In genomic region chr16:4733747-4734062, GRCh38 we compare ENCODE assay signal across 8 cellular contexts. TPM values are rescaled to one million over a fixed set of nuclear protein-coding genes. Genes with fewer than 3 reads are reported as not detected.
DNase-seq lines count a peak whose midpoint lies in the region; TF ChIP-seq lines count a peak whose summit lies in the region.

No MANE protein-coding gene starts in this region.

- peaks cover 13% of the 10 kb centered on the region; the same call in 1 of the 2 replicates for H3K79me2 ChIP-seq in OCI-LY7 (ENCODE audit: insufficient read depth, low read depth, low read length)
- H3K79me2 ChIP-seq in mammary epithelial cell (ENCODE audit: insufficient read depth, low read length): peaks cover 38% of the 10 kb centered on the region

- in situ Hi-C loops in mammary epithelial cell (cut with MboI; ENCODE audit: low sequenced_read_pairs in 2 of 2): no loop called here

- H3K9ac ChIP-seq in mammary epithelial cell (ENCODE audit: insufficient read depth, low read length) (peak overlapping the region; percentile 45), mesenchymal stem cell (ENCODE audit: low read length) (peak overlapping the region; percentile 94)

- dilution Hi-C loops in mammary epithelial cell (cut with HindIII; ENCODE audit: low sequenced_read_pairs): no loop called here

- H2BK5ac ChIP-seq in mesenchymal stem cell (ENCODE audit: low read depth, low read length, poor library complexity, severe bottlenecking): peak overlapping the region; percentile 47

- H2AK5ac ChIP-seq in mesenchymal stem cell (ENCODE audit: low read length, severe bottlenecking): no peak overlapping the region

- H4K91ac ChIP-seq in mesenchymal stem cell (ENCODE audit: low read length): peak overlapping the region; percentile 71

- H4K20me1 ChIP-seq in OCI-LY7 (ENCODE audit: insufficient read depth, low read length) (no peaks in the 10 kb centered on the region), mammary epithelial cell (ENCODE audit: insufficient read depth, low read length) (no peaks in the 10 kb centered on the region)

- H4K8ac ChIP-seq in mesenchymal stem cell (ENCODE audit: low read length): peak overlapping the region; percentile 86

- peak overlapping the region; percentile 79 to 85 for H3K4ac ChIP-seq in mesenchymal stem cell (ENCODE audit: low read depth in 1 of 2, low read length in 2 of 2)

- H3K9me2 ChIP-seq in OCI-LY7 (ENCODE audit: insufficient read depth, low read length): no peaks in the 10 kb centered on the region

- TF ChIP-seq CTCF in cardiac muscle cell (IDR thresholded peaks at IDR 0.05; ENCODE audit: low read depth, low read length) (no peak), OCI-LY7 (conservative IDR thresholded peaks at IDR 0.05; ENCODE audit: low read length) (no peak), mammary epithelial cell (conservative IDR thresholded peaks at IDR 0.05 in 1 of 2, IDR thresholded peaks at IDR 0.05 in 1 of 2; ENCODE audit: extremely low read depth in 1 of 2, insufficient read depth in 1 of 2, low read depth in 1 of 2, low read length in 2 of 2) (no peak), testis (IDR thresholded peaks at IDR 0.05) (no peak)

- BruUV-seq in OCI-LY7 (replicated peaks; lab: Mats Ljungman, UMichigan) (no TSS peak), mammary epithelial cell (replicated peaks; lab: Mats Ljungman, UMichigan) (no TSS peak)

- H2AFZ ChIP-seq in OCI-LY7 (ENCODE audit: low read length) (peak overlapping the region; percentile 87), mammary epithelial cell (ENCODE audit: low read depth, low read length) (peak overlapping the region; percentile 100), mesenchymal stem cell (ENCODE audit: low read depth, low read length) (peak overlapping the region; percentile 95)

- H2BK120ac ChIP-seq in mesenchymal stem cell (ENCODE audit: low read depth, low read length): no peak overlapping the region

- H3K23ac ChIP-seq in mesenchymal stem cell (ENCODE audit: low read length in 2 of 2): peak overlapping the region in 1 of 2 experiments; percentile 79

- intact Hi-C loops in cardiac septum (cut with DNase I) (loop anchor here (2.0 to 10.0 kb wide), 4 partner anchors 35 to 221 kb away; partner anchors contain the start of genes GLYR1, ROGDI, SEC14L5 and UBN1), OCI-LY7 (cut with micrococcal nuclease; ENCODE audit: unreplicated experiment) (loop anchor here (2.0 kb wide), 3 partner anchors 41 to 113 kb away; partner anchors contain the start of genes GLYR1, NUDT16L1, ROGDI and UBN1), mammary epithelial cell (cut with micrococcal nuclease) (loop anchor here (1.0 to 2.0 kb wide), 3 partner anchors 35 to 223 kb away; partner anchors contain the start of gene ROGDI), testis (cut with DNase I; ENCODE audit: low total_unique reads) (no loop called here)

- no peak for TF ChIP-seq POLR2A in testis (IDR thresholded peaks at IDR 0.05)

- CTCF ChIA-PET in OCI-LY7 (lab: Charles Lee; ENCODE audit: unreplicated experiment) (interaction anchor here (0.5 kb wide), 1 partner anchor 122 kb away, joined by 3 read pairs; no protein-coding TSS in a partner anchor), mammary epithelial cell (lab: Charles Lee; ENCODE audit: low non-redundant PET) (no interaction called here)

- H3K27me3 ChIP-seq in cardiac muscle cell (no peaks in the 10 kb centered on the region), mammary epithelial cell (ENCODE audit: insufficient read depth, low read length) (no peaks in the 10 kb centered on the region), mesenchymal stem cell (ENCODE audit: control insufficient read depth in 1 of 2, insufficient read depth in 1 of 2, low read length in 2 of 2) (peaks cover 3% of the 10 kb centered on the region in 2 experiments), testis (no peaks in the 10 kb centered on the region)

- peak overlapping the region in 1 of 2 experiments; percentile 88 for H3K14ac ChIP-seq in mesenchymal stem cell (ENCODE audit: low read length in 2 of 2)

- POLR2A ChIA-PET in OCI-LY7 (lab: Charles Lee): interaction anchor here (0.6 to 3.6 kb wide), 3 partner anchors 27 to 1974 kb away, joined by 3 to 23 read pairs (median 4); partner anchors contain the start of gene ZNF500

- H2BK15ac ChIP-seq in mesenchymal stem cell (ENCODE audit: low read depth, poor library complexity, severe bottlenecking): peak overlapping the region; percentile 91

- H3K79me1 ChIP-seq in mesenchymal stem cell (replicated peaks; ENCODE audit: low read length, poor library complexity, severe bottlenecking): peaks cover 27% of the 10 kb centered on the region

- H3K4me2 ChIP-seq in OCI-LY7 (ENCODE audit: low read length): peak overlapping the region; percentile 94
- peak overlapping the region; percentile 100 for H3K4me2 ChIP-seq in mammary epithelial cell (ENCODE audit: insufficient read depth, low read depth, low read length)
- H3K4me2 ChIP-seq in mesenchymal stem cell (ENCODE audit: low read length, poor library complexity, severe bottlenecking): peak overlapping the region; percentile 85

- H3K27ac ChIP-seq in cardiac muscle cell: peak overlapping the region; percentile 79
- peak overlapping the region; percentile 64 for H3K27ac ChIP-seq in OCI-LY7 (ENCODE audit: low read depth, low read length, poor library complexity, severe bottlenecking)
- no peak overlapping the region for H3K27ac ChIP-seq in mammary epithelial cell (ENCODE audit: insufficient read depth, low read depth, low read length)
- peak overlapping the region; percentile 23 for H3K27ac ChIP-seq in mesenchymal stem cell (ENCODE audit: low read length, poor library complexity, severe bottlenecking)
- peak overlapping the region in 1 of 2 donors; percentile 80 for H3K27ac ChIP-seq in testis

- H3K36me3 ChIP-seq in cardiac muscle cell (peaks cover 2% of the 10 kb centered on the region), OCI-LY7 (ENCODE audit: insufficient read depth, low read length) (peaks cover 10% of the 10 kb centered on the region; the same call in 1 of the 2 replicates), mammary epithelial cell (ENCODE audit: insufficient read depth, low read length) (no peaks in the 10 kb centered on the region), mesenchymal stem cell (ENCODE audit: control insufficient read depth in 1 of 2, insufficient read depth in 2 of 2, low read depth in 1 of 2, low read length in 2 of 2) (peaks cover 20 to 21% of the 10 kb centered on the region in 2 experiments), testis (ENCODE audit: low read depth, missing control alignments) (no peaks in the 10 kb centered on the region)

- peak overlapping the region; percentile 64 to 75 for H3K18ac ChIP-seq in mesenchymal stem cell (ENCODE audit: low read depth in 1 of 2, low read length in 2 of 2)

- DNase-seq in cardiac muscle cell (ENCODE audit: low read depth in 1 of 2, low spot score in 1 of 2) (no peak), cardiac septum (ENCODE audit: low spot score) (no peak), OCI-LY7 (ENCODE audit: low spot score) (no peak), mammary epithelial cell (no peak), mesenchymal stem cell (no peak), testis (no peak), islet precursor cell (no peak), NCI-H748 (lab: John Stamatoyannopoulos, UW; ENCODE audit: unreplicated experiment) (no peak)

- H3K9me3 ChIP-seq in cardiac muscle cell (ENCODE audit: low read depth) (no peaks in the 10 kb centered on the region), OCI-LY7 (ENCODE audit: low read length) (no peaks in the 10 kb centered on the region), mammary epithelial cell (replicated peaks; ENCODE audit: insufficient read depth, low read length) (no peaks in the 10 kb centered on the region), mesenchymal stem cell (ENCODE audit: control insufficient read depth, low read length) (no peaks in the 10 kb centered on the region), testis (no peaks in the 10 kb centered on the region)

- H3K4me1 ChIP-seq in cardiac muscle cell (ENCODE audit: low read depth): no peaks in the 10 kb centered on the region
- peaks cover 15% of the 10 kb centered on the region for H3K4me1 ChIP-seq in OCI-LY7 (ENCODE audit: insufficient read depth, low read length, poor library complexity, severe bottlenecking)
- H3K4me1 ChIP-seq in mammary epithelial cell (ENCODE audit: insufficient read depth, low read length): peaks cover 6% of the 10 kb centered on the region
- peaks cover 4% of the 10 kb centered on the region for H3K4me1 ChIP-seq in mesenchymal stem cell (ENCODE audit: control insufficient read depth, insufficient read depth, low read depth, low read length)
- H3K4me1 ChIP-seq in testis: peaks cover 7% of the 10 kb centered on the region

- peak overlapping the region; percentile 19 to 23 for H2BK12ac ChIP-seq in mesenchymal stem cell (ENCODE audit: low read length in 2 of 2)

- H3K4me3 ChIP-seq in cardiac muscle cell (peak overlapping the region; percentile 70), OCI-LY7 (ENCODE audit: low read depth, low read length, poor library complexity, severe bottlenecking) (peak overlapping the region; percentile 89), mammary epithelial cell (replicated peaks in 1 of 3; ENCODE audit: insufficient read depth in 1 of 3, low read depth in 2 of 3, low read length in 3 of 3) (peak overlapping the region; percentile 80 to 98 (median 92)), mesenchymal stem cell (ENCODE audit: insufficient read depth in 1 of 2, low read depth in 1 of 2, low read length in 2 of 2) (peak overlapping the region; percentile 97 to 98), testis (peak overlapping the region; percentile 84 to 98)

- WGBS in mammary epithelial cell (ENCODE audit: low coverage, missing lambda C conversion rate): 0% methylated on average over 10 of the region's 19 CpGs
- 1% methylated on average over 18 of the region's 19 CpGs for WGBS in mesenchymal stem cell
- 2 to 3% methylated on average over 8 to 19 of the region's 19 CpGs for WGBS in testis, 2 donors

RNA-seq across cellular contexts. Expression of gene ANKS3, which starts 0.4 kb away (rescaled TPM):
- total RNA-seq in cardiac muscle cell (38.7 and 40.3 TPM in 2 replicates), cardiac septum (9.9 TPM), OCI-LY7 (2022) (21.7 and 25.4 TPM in 2 replicates), mammary epithelial cell (10 to 100 TPM; 14.5 to 24.3 TPM), testis (10 to 100 TPM; 40.4 to 40.6 TPM)
- polyA plus RNA-seq in cardiac muscle cell (35.2 and 37.6 TPM in 2 replicates), mammary epithelial cell (9.4 TPM), testis (ENCODE audit: insufficient read depth, low read depth, low replicate concordance) (18.6 TPM)
- total RNA-seq in OCI-LY7 (2014; rRNA removed; shearing (Covaris generic)): 17.6 and 19.5 TPM in 2 replicates
- 13.3 TPM for polyA minus RNA-seq in mammary epithelial cell
- 6.9 TPM for polyA plus RNA-seq in mesenchymal stem cell (2013, experiment 1 of 2)
- polyA plus RNA-seq in mesenchymal stem cell (2013, experiment 2 of 2): 6.4 TPM

RNA-seq across cellular contexts. Expression of gene DNAAF8, which starts 0.6 kb away (rescaled TPM):
- total RNA-seq in cardiac muscle cell: 0.77 and 1.2 TPM in 2 replicates
- 0.07 and 1.2 TPM in 2 replicates for polyA plus RNA-seq in cardiac muscle cell
- 0.65 TPM for total RNA-seq in cardiac septum
- total RNA-seq in OCI-LY7 (2014; rRNA removed; shearing (Covaris generic)): 0.36 and 0.38 TPM in 2 replicates
- total RNA-seq in OCI-LY7 (2022): 1.1 TPM in 1 of 2 replicates, not detected in the other
- total RNA-seq in mammary epithelial cell: under 1 TPM; 0.17 to 0.71 TPM
- 0.51 TPM for polyA plus RNA-seq in mammary epithelial cell
- polyA minus RNA-seq in mammary epithelial cell: not detected
- 1.1 TPM for polyA plus RNA-seq in mesenchymal stem cell (2013, experiment 1 of 2)
- 1.2 TPM for polyA plus RNA-seq in mesenchymal stem cell (2013, experiment 2 of 2)
- total RNA-seq in testis: 10 to 100 TPM; 61.6 to 70.0 TPM
- 238 TPM for polyA plus RNA-seq in testis (ENCODE audit: insufficient read depth, low read depth, low replicate concordance)

RNA-seq across cellular contexts. Expression of gene ZNF500, which starts 33.3 kb away (rescaled TPM):
- 20.4 and 32.7 TPM in 2 replicates for total RNA-seq in cardiac muscle cell
- 17.0 and 23.8 TPM in 2 replicates for polyA plus RNA-seq in cardiac muscle cell
- total RNA-seq in cardiac septum: 7.2 TPM
- 12.9 and 16.1 TPM in 2 replicates for total RNA-seq in OCI-LY7 (2014; rRNA removed; shearing (Covaris generic))
- 23.9 and 28.8 TPM in 2 replicates for total RNA-seq in OCI-LY7 (2022)
- 10 to 100 TPM; 13.0 to 14.2 TPM for total RNA-seq in mammary epithelial cell
- polyA plus RNA-seq in mammary epithelial cell: 4.0 TPM
- 7.9 TPM for polyA minus RNA-seq in mammary epithelial cell
- polyA plus RNA-seq in mesenchymal stem cell (2013, experiment 1 of 2): 5.4 TPM
- polyA plus RNA-seq in mesenchymal stem cell (2013, experiment 2 of 2): 5.4 TPM
- 10 to 100 TPM; 24.3 to 24.9 TPM for total RNA-seq in testis
- 12.5 TPM for polyA plus RNA-seq in testis (ENCODE audit: insufficient read depth, low read depth, low replicate concordance)

RNA-seq across cellular contexts. Expression of gene NUDT16L1, which starts 40.3 kb away (rescaled TPM):
- total RNA-seq in cardiac muscle cell (84.4 and 139 TPM in 2 replicates), cardiac septum (43.7 TPM), OCI-LY7 (2022) (15.9 and 18.9 TPM in 2 replicates), mammary epithelial cell (10 to 100 TPM; 13.5 to 26.2 TPM), testis (10 to 100 TPM; 33.6 to 48.6 TPM)
- polyA plus RNA-seq in cardiac muscle cell (141 and 157 TPM in 2 replicates), mammary epithelial cell (34.3 TPM), testis (ENCODE audit: insufficient read depth, low read depth, low replicate concordance) (34.3 TPM)
- total RNA-seq in OCI-LY7 (2014; rRNA removed; shearing (Covaris generic)): 14.9 and 17.8 TPM in 2 replicates
- polyA minus RNA-seq in mammary epithelial cell: 15.6 TPM
- 14.8 TPM for polyA plus RNA-seq in mesenchymal stem cell (2013, experiment 1 of 2)
- polyA plus RNA-seq in mesenchymal stem cell (2013, experiment 2 of 2): 16.2 TPM

RNA-seq across cellular contexts. Expression of gene SEPTIN12, which starts 54.4 kb away (rescaled TPM):
- 1.7 and 2.9 TPM in 2 replicates for total RNA-seq in cardiac muscle cell
- polyA plus RNA-seq in cardiac muscle cell: 2.2 and 7.3 TPM in 2 replicates
- total RNA-seq in cardiac septum: not detected
- not detected in 2 replicates for total RNA-seq in OCI-LY7 (2014; rRNA removed; shearing (Covaris generic))
- not detected in 2 replicates for total RNA-seq in OCI-LY7 (2022)
- total RNA-seq in mammary epithelial cell: not detected
- polyA plus RNA-seq in mammary epithelial cell: not detected
- not detected for polyA minus RNA-seq in mammary epithelial cell
- not detected for polyA plus RNA-seq in mesenchymal stem cell (2013, experiment 1 of 2)
- polyA plus RNA-seq in mesenchymal stem cell (2013, experiment 2 of 2): not detected
- total RNA-seq in testis: 10 to 100 TPM; 61.0 to 68.1 TPM
- polyA plus RNA-seq in testis (ENCODE audit: insufficient read depth, low read depth, low replicate concordance): 310 TPM

Comparison
In these comparisons a context has a peak if more than half of its experiments do, and no peak if none do; other contexts are left out.
1. RNA of gene DNAAF8, which starts 0.6 kb away (total RNA-seq): 61.6 to 70.0 TPM in testis; 0.36 to 1.1 TPM in OCI-LY7, 0.77 to 1.2 TPM in cardiac muscle cell, 0.17 to 0.71 TPM in mammary epithelial cell and 0.65 TPM in cardiac septum (single experiment); every median in the first group is over 10 times any median in the second.
2. Peak in every context shown above with its lines, with median percentiles within 50 percentile points of each other: H3K4me3 ChIP-seq, H2AFZ ChIP-seq and H3K4me2 ChIP-seq.